In genomic region chr10:58921366-58921947, GRCh38 we compare ENCODE assay signal across 1 cellular context.
TF ChIP-seq lines count a peak whose summit lies in the region.

No MANE protein-coding gene starts in this region.

TF ChIP-seq in SK-N-SH treated with all-trans-retinoic acid at 6 μM for 48 hours, 23 proteins besides CTCF, POLR2A, EP300 and RAD21 (continued from another document):
- TF ChIP-seq CREB5 (CRISPR knock-in tag; IDR thresholded peaks at IDR 0.05; ENCODE audit: low read depth) (no peak), CSRNP3 (CRISPR knock-in tag; IDR thresholded peaks at IDR 0.05) (no peak)
